26 cellular contexts compared by ENCODE assay signal in genomic region chr18:24584777-24585176, GRCh38.
"Had no signal": no experiment of that assay in that cellular context is flagged by ENCODE, and none has a peak within 500 bp of the region (broad histone marks: within the 10 kb centered on the region; RNA-seq: fewer than 3 reads in every experiment).

No MANE protein-coding gene starts in this region.

- FAIRE-seq: colon, endometrium had no signal

- H3K27me3 ChIP-seq: breast epithelium, hepatocyte, suprapubic skin, tibial artery had no signal

- H3K4me2 ChIP-seq: hepatocyte had no signal

- ATAC-seq: activated CD8-positive, alpha-beta T cell treated with anti-CD3 and anti-CD28 coated beads for 36 hours; activated T-cell treated with anti-CD3 and anti-CD28 coated beads, Interleukin-2, amount 50 U/mL, for 4 hours; activated T-helper 17 cell treated with anti-CD3 and anti-CD28 coated beads, Interleukin-2, amount 50 U/mL, for 72 hours; gastroesophageal sphincter; naive thymus-derived CD8-positive, alpha-beta T cell; right cardiac atrium; upper lobe of right lung had no signal

- H3K27ac ChIP-seq: breast epithelium, epithelial cell of prostate, gastroesophageal sphincter, hepatocyte, suprapubic skin, tibial artery, upper lobe of right lung had no signal

- H3K4me1 ChIP-seq: breast epithelium, gastroesophageal sphincter, suprapubic skin, tibial artery, upper lobe of right lung had no signal

- H3K36me3 ChIP-seq: breast epithelium, gastroesophageal sphincter, suprapubic skin, tibial artery, upper lobe of right lung had no signal

- H3K4me3 ChIP-seq: breast epithelium, gastroesophageal sphincter, hepatocyte, suprapubic skin, tibial artery, upper lobe of right lung had no signal

- DNase-seq: activated B cell treated with CpG ODN at 0.5 μM for 24 hours; activated CD4-positive, alpha-beta T cell treated with anti-CD3 and anti-CD28 coated beads, Interleukin-2, amount 50 U/mL, for 1 hour; activated CD8-positive, alpha-beta T cell treated with anti-CD3 and anti-CD28 coated beads for 36 hours; activated gamma-delta T cell treated with Interleukin-2 at 50 U/mL for 16 hours; activated naive CD4-positive, alpha-beta T cell treated with anti-CD3 and anti-CD28 coated beads, Interleukin-2, amount 50 U/mL, for 16 hours; activated T-cell treated with anti-CD3 and anti-CD28 coated beads, Interleukin-2, amount 50 U/mL, for 4 hours; amygdala; central memory CD4-positive, alpha-beta T cell; dermis blood vessel endothelial cell; effector CD8-positive, alpha-beta T cell; naive thymus-derived CD8-positive, alpha-beta T cell; right cardiac atrium; stimulated activated CD4-positive, alpha-beta T cell treated with anti-CD3 and anti-CD28 coated beads, Interleukin-15, amount 100 ng/mL, for 24 hours; stimulated activated CD4-positive, alpha-beta T cell treated with anti-CD3 and anti-CD28 coated beads, Interleukin-2, amount 100 ng/mL, for 24 hours; stimulated activated naive CD4-positive, alpha-beta T cell; T-helper 2 cell; tibial artery; upper lobe of right lung had no signal

- H3K79me2 ChIP-seq: hepatocyte had no signal
